In genomic region chrX:54357414-54358377, GRCh38 we compare ENCODE assay signal across 8 cellular contexts. TPM values are rescaled to one million over a fixed set of nuclear protein-coding genes. Genes with fewer than 3 reads are reported as not detected.
DNase-seq lines count a peak whose midpoint lies in the region; ATAC-seq lines count a peak whose summit lies in the region.

TSS of gene WNK3 (minus strand) at chrX:54358046.

- intact Hi-C loops in left colon (cut with DNase I, micrococcal nuclease): no loop called here

- no peaks in the 10 kb centered on the region for H3K27me3 ChIP-seq in duodenal mucosa (ENCODE audit: control insufficient read depth in 1 of 2, insufficient read depth in 2 of 2, low read length in 2 of 2)

- H3K9ac ChIP-seq in duodenal mucosa (ENCODE audit: low read depth in 1 of 2, low read length in 2 of 2): no peak within 1 kb of the TSS

- H3K4me3 ChIP-seq in duodenal mucosa (ENCODE audit: low read depth in 1 of 2, low read length in 2 of 2): peak within 1 kb of the TSS; percentile 47 to 54

- H3K27ac ChIP-seq in duodenal mucosa (ENCODE audit: low read depth, low read length): peak within 1 kb of the TSS; percentile 20

- no peaks in the 10 kb centered on the region for H3K9me3 ChIP-seq in duodenal mucosa (ENCODE audit: control insufficient read depth in 1 of 2, low read length in 2 of 2)

- H3K4me1 ChIP-seq in duodenal mucosa (ENCODE audit: control insufficient read depth in 1 of 2, insufficient read depth in 2 of 2, low read length in 2 of 2): no peaks in the 10 kb centered on the region

- H3K36me3 ChIP-seq in duodenal mucosa (ENCODE audit: control insufficient read depth in 1 of 2, insufficient read depth in 2 of 2, low read length in 2 of 2): no peaks in the 10 kb centered on the region

- peak; percentile 21 for ATAC-seq in left colon
- no peak for ATAC-seq in GM18873 (IDR thresholded peaks at IDR 0.05; ENCODE audit: low FRiP score, unreplicated experiment)

- DNase-seq in DMS79 treated with DMSO at 0.1 percent for 48 hours (lab: John Stamatoyannopoulos, UW): peak; percentile 77
- peak; percentile 88 for DNase-seq in NCI-H2107 treated with DMSO at 0.1 percent for 48 hours (lab: John Stamatoyannopoulos, UW; ENCODE audit: unreplicated experiment)
- peak; percentile 1 to 7 for DNase-seq in activated CD4-positive, alpha-beta T cell treated with anti-CD3 and anti-CD28 coated beads, Interleukin-2, amount 50 U/mL, for 24 hours (ENCODE audit: low read depth in 1 of 2, low spot score in 1 of 2)
- peak; percentile 36 to 55 for DNase-seq in left colon
- peak; percentile 42 for DNase-seq in stimulated activated CD4-positive, alpha-beta T cell treated with anti-CD3 and anti-CD28 coated beads, Interleukin-12 subunit alpha, Interleukin-12 subunit beta, amount 100 ng/mL, for 4 hours
- DNase-seq in NOMO-1 treated with DMSO at 0.1 percent for 48 hours (lab: John Stamatoyannopoulos, UW; ENCODE audit: unreplicated experiment): no peak

RNA-seq across cellular contexts. Expression of gene WNK3, which starts in this region (rescaled TPM):
- total RNA-seq in left colon: under 1 TPM; 0.06 to 0.61 TPM

Comparison
In these comparisons a context has a peak if more than half of its experiments do, and no peak if none do; other contexts are left out.
1. Peak in DNase-seq and ATAC-seq in left colon; RNA of the gene not detected or under 1 TPM.